ENCODE assay signal across 1 cellular context in the genomic region with DNA sequence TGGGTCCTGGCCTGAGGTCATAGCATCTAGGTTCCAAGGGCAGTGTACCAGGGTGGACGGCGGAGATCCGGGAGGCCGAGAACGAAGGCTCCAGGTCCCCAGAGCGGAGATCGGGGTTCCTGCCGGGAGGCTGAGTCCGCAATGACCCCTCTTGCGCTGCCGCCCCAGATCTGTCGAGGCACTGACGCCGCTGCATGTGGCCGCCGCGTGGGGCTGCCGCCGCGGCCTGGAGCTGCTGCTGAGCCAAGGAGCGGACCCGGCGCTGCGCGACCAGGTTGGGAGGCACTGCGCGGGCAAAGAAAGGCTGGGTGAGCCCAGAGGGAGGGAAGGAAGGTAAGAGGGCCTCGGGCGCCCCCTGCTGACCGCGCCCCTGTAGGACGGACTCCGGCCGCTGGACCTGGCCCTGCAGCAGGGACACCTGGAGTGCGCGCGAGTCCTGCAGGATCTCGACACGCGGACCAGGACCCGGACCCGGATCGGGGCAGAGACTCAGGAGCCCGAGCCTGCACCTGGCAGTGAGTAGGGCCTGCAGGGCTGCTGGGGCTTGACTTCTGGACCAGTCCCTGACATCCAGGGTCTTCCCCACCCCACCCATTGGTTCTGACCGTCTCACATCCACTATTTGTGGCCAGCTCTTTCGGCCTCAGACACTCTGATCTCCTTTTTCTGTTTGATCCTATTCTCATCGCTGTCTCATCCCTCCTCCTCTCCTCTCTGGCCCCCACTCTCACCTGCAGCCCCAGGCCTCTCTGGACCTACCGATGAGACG.
TF ChIP-seq lines count a peak whose summit lies in the region.

No MANE protein-coding gene starts in this region.

TF ChIP-seq in K562, 482 proteins besides CTCF, POLR2A, EP300 and RAD21 (continued from another document and continues in another):
- TF ChIP-seq DDX20 (tag; IDR thresholded peaks at IDR 0.05; ENCODE audit: low read depth) (no peak), TGIF2 (CRISPR knock-in tag; IDR thresholded peaks at IDR 0.05) (no peak), MTA1 (IDR thresholded peaks at IDR 0.05; ENCODE audit: borderline replicate concordance) (no peak), SP2 (IDR thresholded peaks at IDR 0.05; ENCODE audit: extremely low read depth, low read depth, low read length, poor library complexity, severe bottlenecking) (no peak), TAF1 (IDR thresholded peaks at IDR 0.05; ENCODE audit: control insufficient read depth, extremely low read depth, insufficient read depth, low read length, severe bottlenecking) (peak; percentile 32), SP1 (CRISPR knock-in tag; IDR thresholded peaks at IDR 0.05) (no peak), DNMT1 (IDR thresholded peaks at IDR 0.05) (no peak), SIX5 (IDR thresholded peaks at IDR 0.05; ENCODE audit: borderline replicate concordance in 1 of 2, insufficient read depth in 1 of 2, low read depth in 1 of 2, low read length in 2 of 2) (no peak), GABPB2 (CRISPR knock-in tag; conservative IDR thresholded peaks at IDR 0.05) (no peak), ZNF780A (CRISPR knock-in tag; IDR thresholded peaks at IDR 0.05) (no peak), RFX5 (IDR thresholded peaks at IDR 0.05; ENCODE audit: low read depth, low read length) (no peak), SNRNP70 (optimal IDR thresholded peaks at IDR 0.05; ENCODE audit: low read depth, low read length) (no peak), TFE3 (CRISPR knock-in tag; IDR thresholded peaks at IDR 0.05) (no peak), ZNF655 (CRISPR knock-in tag; IDR thresholded peaks at IDR 0.05) (no peak), ZNF584 (CRISPR knock-in tag; IDR thresholded peaks at IDR 0.05; ENCODE audit: low read depth) (no peak), NUFIP1 (IDR thresholded peaks at IDR 0.05; ENCODE audit: partially characterized antibody) (no peak), PATZ1 (CRISPR knock-in tag; IDR thresholded peaks at IDR 0.05; ENCODE audit: borderline replicate concordance) (no peak), CBX3 (IDR thresholded peaks at IDR 0.05; ENCODE audit: borderline replicate concordance in 1 of 2, low read length in 2 of 2) (peak in 1 of 2 experiments; percentile 51; a peak in 1 of 3 replicates), ADNP (tag; IDR thresholded peaks at IDR 0.05) (no peak), NONO (IDR thresholded peaks at IDR 0.05; ENCODE audit: low read depth in 2 of 2, low read length in 1 of 2) (peak in 1 of 2 experiments; percentile 53; a peak in 1 of 4 replicates), ZFX (CRISPR knock-in tag; IDR thresholded peaks at IDR 0.05) (peak; percentile 40), ATF7 (IDR thresholded peaks at IDR 0.05) (peak; percentile 30; the same call in 1 of the 2 replicates), HDAC3 (IDR thresholded peaks at IDR 0.05; ENCODE audit: borderline replicate concordance, partially characterized antibody) (no peak), ZNF57 (CRISPR knock-in tag; IDR thresholded peaks at IDR 0.05) (no peak), ZNF785 (CRISPR knock-in tag; IDR thresholded peaks at IDR 0.05) (no peak), CTBP1 (IDR thresholded peaks at IDR 0.05; ENCODE audit: borderline replicate concordance) (peak; percentile 87), HNRNPK (IDR thresholded peaks at IDR 0.05; ENCODE audit: low read depth, low read length, poor library complexity, severe bottlenecking) (no peak), TOE1 (IDR thresholded peaks at IDR 0.05; ENCODE audit: borderline replicate concordance) (no peak), TOE1 (CRISPR knock-in tag; IDR thresholded peaks at IDR 0.05; ENCODE audit: borderline replicate concordance, low read depth) (no peak), ZNF311 (CRISPR knock-in tag; IDR thresholded peaks at IDR 0.05) (no peak), MAFK (IDR thresholded peaks at IDR 0.05; ENCODE audit: low read length) (no peak), HCFC1 (IDR thresholded peaks at IDR 0.05; ENCODE audit: low read depth, low read length) (no peak), HSF4 (CRISPR knock-in tag; IDR thresholded peaks at IDR 0.05; ENCODE audit: borderline replicate concordance) (no peak)
- TF ChIP-seq, protein P1, sequence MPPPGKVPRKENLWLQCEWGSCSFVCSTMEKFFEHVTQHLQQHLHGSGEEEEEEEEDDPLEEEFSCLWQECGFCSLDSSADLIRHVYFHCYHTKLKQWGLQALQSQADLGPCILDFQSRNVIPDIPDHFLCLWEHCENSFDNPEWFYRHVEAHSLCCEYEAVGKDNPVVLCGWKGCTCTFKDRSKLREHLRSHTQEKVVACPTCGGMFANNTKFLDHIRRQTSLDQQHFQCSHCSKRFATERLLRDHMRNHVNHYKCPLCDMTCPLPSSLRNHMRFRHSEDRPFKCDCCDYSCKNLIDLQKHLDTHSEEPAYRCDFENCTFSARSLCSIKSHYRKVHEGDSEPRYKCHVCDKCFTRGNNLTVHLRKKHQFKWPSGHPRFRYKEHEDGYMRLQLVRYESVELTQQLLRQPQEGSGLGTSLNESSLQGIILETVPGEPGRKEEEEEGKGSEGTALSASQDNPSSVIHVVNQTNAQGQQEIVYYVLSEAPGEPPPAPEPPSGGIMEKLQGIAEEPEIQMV (tag; conservative IDR thresholded peaks at IDR 0.05; ENCODE audit: low read depth) = no peak
- TF ChIP-seq, protein P2, sequence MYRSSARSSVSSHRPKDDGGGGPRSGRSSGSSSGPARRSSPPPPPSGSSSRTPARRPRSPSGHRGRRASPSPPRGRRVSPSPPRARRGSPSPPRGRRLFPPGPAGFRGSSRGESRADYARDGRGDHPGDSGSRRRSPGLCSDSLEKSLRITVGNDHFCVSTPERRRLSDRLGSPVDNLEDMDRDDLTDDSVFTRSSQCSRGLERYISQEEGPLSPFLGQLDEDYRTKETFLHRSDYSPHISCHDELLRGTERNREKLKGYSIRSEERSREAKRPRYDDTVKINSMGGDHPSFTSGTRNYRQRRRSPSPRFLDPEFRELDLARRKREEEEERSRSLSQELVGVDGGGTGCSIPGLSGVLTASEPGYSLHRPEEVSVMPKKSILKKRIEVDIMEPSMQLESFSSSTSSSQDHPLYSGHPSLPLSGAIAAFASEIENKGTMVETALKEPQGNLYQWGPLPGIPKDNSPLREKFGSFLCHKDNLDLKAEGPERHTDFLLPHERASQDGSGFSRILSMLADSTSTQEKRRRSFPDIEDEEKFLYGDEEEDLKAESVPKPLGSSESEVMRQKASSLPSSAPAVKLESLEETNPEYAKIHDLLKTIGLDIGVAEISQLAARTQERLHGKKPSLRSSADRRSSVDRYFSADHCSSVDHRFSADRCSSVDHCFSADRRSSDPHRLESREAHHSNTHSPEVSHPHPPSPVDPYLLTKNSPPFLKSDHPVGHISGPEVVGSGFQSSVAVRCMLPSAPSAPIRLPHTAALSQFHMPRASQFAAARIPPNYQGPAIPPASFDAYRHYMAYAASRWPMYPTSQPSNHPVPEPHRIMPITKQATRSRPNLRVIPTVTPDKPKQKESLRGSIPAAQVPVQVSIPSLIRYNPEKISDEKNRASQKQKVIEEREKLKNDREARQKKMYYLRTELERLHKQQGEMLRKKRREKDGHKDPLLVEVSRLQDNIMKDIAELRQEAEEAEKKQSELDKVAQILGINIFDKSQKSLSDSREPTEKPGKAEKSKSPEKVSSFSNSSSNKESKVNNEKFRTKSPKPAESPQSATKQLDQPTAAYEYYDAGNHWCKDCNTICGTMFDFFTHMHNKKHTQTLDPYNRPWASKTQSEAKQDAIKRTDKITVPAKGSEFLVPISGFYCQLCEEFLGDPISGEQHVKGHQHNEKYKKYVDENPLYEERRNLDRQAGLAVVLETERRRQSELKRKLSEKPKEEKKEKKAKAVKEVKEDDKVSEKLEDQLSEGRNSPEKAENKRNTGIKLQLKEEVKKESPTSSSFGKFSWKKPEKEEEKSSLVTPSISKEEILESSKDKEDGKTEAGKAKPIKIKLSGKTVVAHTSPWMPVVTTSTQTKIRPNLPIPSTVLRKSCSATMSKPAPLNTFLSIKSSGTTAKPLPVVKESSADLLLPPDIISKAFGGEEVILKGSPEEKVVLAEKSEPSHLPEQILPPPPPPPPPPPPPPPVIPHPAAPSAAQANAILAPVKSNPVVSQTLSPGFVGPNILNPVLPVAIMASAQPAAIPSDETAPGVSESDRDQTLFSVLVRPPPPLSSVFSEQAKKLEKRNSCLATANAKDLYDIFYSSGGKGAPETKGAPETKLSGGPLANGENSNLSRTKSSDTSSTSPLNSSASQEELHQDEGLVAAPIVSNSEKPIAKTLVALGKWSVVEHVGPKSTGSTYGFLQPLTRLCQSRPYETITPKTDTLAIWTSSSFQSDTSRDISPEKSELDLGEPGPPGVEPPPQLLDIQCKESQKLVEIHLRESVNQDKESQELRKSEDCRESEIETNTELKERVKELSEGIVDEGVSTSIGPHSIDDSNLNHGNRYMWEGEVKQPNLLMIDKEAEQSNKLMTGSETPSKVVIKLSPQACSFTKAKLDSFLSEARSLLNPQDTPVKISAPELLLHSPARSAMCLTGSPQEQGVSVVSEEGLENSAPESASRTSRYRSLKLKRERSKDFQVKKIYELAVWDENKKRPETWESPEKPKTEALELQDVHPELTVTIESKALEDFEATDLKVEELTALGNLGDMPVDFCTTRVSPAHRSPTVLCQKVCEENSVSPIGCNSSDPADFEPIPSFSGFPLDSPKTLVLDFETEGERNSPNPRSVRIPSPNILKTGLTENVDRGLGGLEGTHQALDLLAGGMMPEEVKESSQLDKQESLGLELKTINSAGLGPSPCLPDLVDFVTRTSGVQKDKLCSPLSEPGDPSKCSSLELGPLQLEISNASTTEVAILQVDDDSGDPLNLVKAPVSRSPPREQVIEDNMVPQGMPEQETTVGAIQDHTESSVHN (IDR thresholded peaks at IDR 0.05; ENCODE audit: borderline replicate concordance in 1 of 2, low read depth in 1 of 2) = no peak
- TF ChIP-seq, protein P3, sequence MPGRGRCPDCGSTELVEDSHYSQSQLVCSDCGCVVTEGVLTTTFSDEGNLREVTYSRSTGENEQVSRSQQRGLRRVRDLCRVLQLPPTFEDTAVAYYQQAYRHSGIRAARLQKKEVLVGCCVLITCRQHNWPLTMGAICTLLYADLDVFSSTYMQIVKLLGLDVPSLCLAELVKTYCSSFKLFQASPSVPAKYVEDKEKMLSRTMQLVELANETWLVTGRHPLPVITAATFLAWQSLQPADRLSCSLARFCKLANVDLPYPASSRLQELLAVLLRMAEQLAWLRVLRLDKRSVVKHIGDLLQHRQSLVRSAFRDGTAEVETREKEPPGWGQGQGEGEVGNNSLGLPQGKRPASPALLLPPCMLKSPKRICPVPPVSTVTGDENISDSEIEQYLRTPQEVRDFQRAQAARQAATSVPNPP (IDR thresholded peaks at IDR 0.05; ENCODE audit: borderline replicate concordance, insufficient read depth, insufficient read length) = no peak
- TF ChIP-seq, protein P4, sequence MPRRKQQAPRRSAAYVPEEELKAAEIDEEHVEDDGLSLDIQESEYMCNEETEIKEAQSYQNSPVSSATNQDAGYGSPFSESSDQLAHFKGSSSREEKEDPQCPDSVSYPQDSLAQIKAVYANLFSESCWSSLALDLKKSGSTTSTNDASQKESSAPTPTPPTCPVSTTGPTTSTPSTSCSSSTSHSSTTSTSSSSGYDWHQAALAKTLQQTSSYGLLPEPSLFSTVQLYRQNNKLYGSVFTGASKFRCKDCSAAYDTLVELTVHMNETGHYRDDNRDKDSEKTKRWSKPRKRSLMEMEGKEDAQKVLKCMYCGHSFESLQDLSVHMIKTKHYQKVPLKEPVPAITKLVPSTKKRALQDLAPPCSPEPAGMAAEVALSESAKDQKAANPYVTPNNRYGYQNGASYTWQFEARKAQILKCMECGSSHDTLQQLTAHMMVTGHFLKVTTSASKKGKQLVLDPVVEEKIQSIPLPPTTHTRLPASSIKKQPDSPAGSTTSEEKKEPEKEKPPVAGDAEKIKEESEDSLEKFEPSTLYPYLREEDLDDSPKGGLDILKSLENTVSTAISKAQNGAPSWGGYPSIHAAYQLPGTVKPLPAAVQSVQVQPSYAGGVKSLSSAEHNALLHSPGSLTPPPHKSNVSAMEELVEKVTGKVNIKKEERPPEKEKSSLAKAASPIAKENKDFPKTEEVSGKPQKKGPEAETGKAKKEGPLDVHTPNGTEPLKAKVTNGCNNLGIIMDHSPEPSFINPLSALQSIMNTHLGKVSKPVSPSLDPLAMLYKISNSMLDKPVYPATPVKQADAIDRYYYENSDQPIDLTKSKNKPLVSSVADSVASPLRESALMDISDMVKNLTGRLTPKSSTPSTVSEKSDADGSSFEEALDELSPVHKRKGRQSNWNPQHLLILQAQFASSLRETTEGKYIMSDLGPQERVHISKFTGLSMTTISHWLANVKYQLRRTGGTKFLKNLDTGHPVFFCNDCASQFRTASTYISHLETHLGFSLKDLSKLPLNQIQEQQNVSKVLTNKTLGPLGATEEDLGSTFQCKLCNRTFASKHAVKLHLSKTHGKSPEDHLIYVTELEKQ (CRISPR knock-in tag; IDR thresholded peaks at IDR 0.05) = no peak
